In genomic region chr4:164551713-164552040, GRCh38 we compare ENCODE assay signal across 1 cellular context.
TF ChIP-seq lines count a peak whose summit lies in the region.

No MANE protein-coding gene starts in this region.

TF ChIP-seq in H1, 55 proteins besides CTCF, POLR2A, EP300 and RAD21:
- TF ChIP-seq CREB1 (IDR thresholded peaks at IDR 0.05) (no peak), RNF2 (IDR thresholded peaks at IDR 0.05; ENCODE audit: borderline replicate concordance, low read depth, low read length, missing control alignments, poor library complexity, severe bottlenecking) (no peak), FOSL1 (IDR thresholded peaks at IDR 0.05; ENCODE audit: insufficient read depth, low read depth, low read length) (no peak), SP4 (IDR thresholded peaks at IDR 0.05; ENCODE audit: low read length) (no peak), MAFK (IDR thresholded peaks at IDR 0.05; ENCODE audit: low read depth, low read length) (no peak), CHD2 (IDR thresholded peaks at IDR 0.05; ENCODE audit: low read length) (no peak), CTBP2 (IDR thresholded peaks at IDR 0.05; ENCODE audit: borderline replicate concordance, insufficient read depth, insufficient read length, low read length) (no peak)
TF ChIP-seq in H1: peak in this region for 0.
